1 cellular context compared by ENCODE assay signal in genomic region chr20:47711046-47711752, GRCh38.
TF ChIP-seq lines count a peak whose summit lies in the region.

No MANE protein-coding gene starts in this region.

TF ChIP-seq in HepG2, 621 proteins besides CTCF, POLR2A, EP300 and RAD21 (continued from another document and continues in another):
- TF ChIP-seq EZH2 (conservative IDR thresholded peaks at IDR 0.05; ENCODE audit: low read depth, low read length) (no peak), KAT2B (IDR thresholded peaks at IDR 0.05; ENCODE audit: borderline replicate concordance, low read depth, low read length) (no peak), PHF20 (CRISPR knock-in tag; IDR thresholded peaks at IDR 0.05) (no peak), FIP1L1 (IDR thresholded peaks at IDR 0.05; ENCODE audit: borderline replicate concordance, insufficient read depth, low read depth, low read length) (no peak), ISL2 (CRISPR knock-in tag; IDR thresholded peaks at IDR 0.05) (no peak), RARA (CRISPR knock-in tag; IDR thresholded peaks at IDR 0.05) (peak; percentile 74), ZNF549 (CRISPR knock-in tag; IDR thresholded peaks at IDR 0.05) (no peak), ZKSCAN1 (IDR thresholded peaks at IDR 0.05; ENCODE audit: low read length) (peak; percentile 74), ZMYM3 (CRISPR knock-in tag; IDR thresholded peaks at IDR 0.05) (peak; percentile 81), ATF7 (IDR thresholded peaks at IDR 0.05) (no peak), ATF7 (CRISPR knock-in tag; IDR thresholded peaks at IDR 0.05) (0 out of 2 replicates have a peak, but pooled peaks have one; percentile 67), ZNF607 (CRISPR knock-in tag; IDR thresholded peaks at IDR 0.05; ENCODE audit: borderline replicate concordance) (no peak), ZNF777 (CRISPR knock-in tag; IDR thresholded peaks at IDR 0.05) (no peak), ONECUT2 (CRISPR knock-in tag; IDR thresholded peaks at IDR 0.05) (peak; percentile 18; the same call in 1 of the 2 replicates), GZF1 (CRISPR knock-in tag; IDR thresholded peaks at IDR 0.05) (no peak), POLR2AphosphoS2 (IDR thresholded peaks at IDR 0.05; ENCODE audit: low read depth, low read length) (no peak), CEBPZ (IDR thresholded peaks at IDR 0.05; ENCODE audit: low read length) (no peak), ZBED4 (CRISPR knock-in tag; IDR thresholded peaks at IDR 0.05; ENCODE audit: borderline replicate concordance) (peak; percentile 86; the same call in 1 of the 2 replicates), ZNF543 (CRISPR knock-in tag; IDR thresholded peaks at IDR 0.05) (0 out of 2 replicates have a peak, but pooled peaks have one; percentile 63), ZNF468 (CRISPR knock-in tag; IDR thresholded peaks at IDR 0.05) (no peak), SOX13 (IDR thresholded peaks at IDR 0.05) (0 out of 2 replicates have a peak, but pooled peaks have one; percentile 40), SOX13 (CRISPR knock-in tag; conservative IDR thresholded peaks at IDR 0.05 in 1 of 2, IDR thresholded peaks at IDR 0.05 in 1 of 2) (peak in 1 of 2 experiments; percentile 88; a peak in 2 of 4 replicates), MTF1 (CRISPR knock-in tag; IDR thresholded peaks at IDR 0.05) (no peak), ZSCAN20 (CRISPR knock-in tag; IDR thresholded peaks at IDR 0.05; ENCODE audit: borderline replicate concordance) (no peak), ZFYVE20 (CRISPR knock-in tag; IDR thresholded peaks at IDR 0.05; ENCODE audit: borderline replicate concordance, low read depth) (no peak), AGO1 (IDR thresholded peaks at IDR 0.05; ENCODE audit: low read depth, low read length, poor library complexity, severe bottlenecking) (no peak), THAP8 (CRISPR knock-in tag; IDR thresholded peaks at IDR 0.05; ENCODE audit: borderline replicate concordance) (no peak), MED13 (CRISPR knock-in tag; IDR thresholded peaks at IDR 0.05) (no peak), THRA (CRISPR knock-in tag; IDR thresholded peaks at IDR 0.05; ENCODE audit: borderline replicate concordance) (peak; percentile 84; the same call in 1 of the 2 replicates), HMG20B (CRISPR knock-in tag; conservative IDR thresholded peaks at IDR 0.05) (0 out of 2 replicates have a peak, but pooled peaks have one; percentile 41), SRF (IDR thresholded peaks at IDR 0.05; ENCODE audit: low read depth, low read length) (no peak; the same call in 1 of the 2 replicates), RFX1 (IDR thresholded peaks at IDR 0.05) (no peak), TERF1 (CRISPR knock-in tag; IDR thresholded peaks at IDR 0.05) (no peak), ZNF33B (CRISPR knock-in tag; IDR thresholded peaks at IDR 0.05) (0 out of 2 replicates have a peak, but pooled peaks have one; percentile 76), ZNF670 (CRISPR knock-in tag; IDR thresholded peaks at IDR 0.05; ENCODE audit: borderline replicate concordance) (no peak), ZC3H4 (CRISPR knock-in tag; IDR thresholded peaks at IDR 0.05; ENCODE audit: borderline replicate concordance) (no peak), ZNF337 (CRISPR knock-in tag; IDR thresholded peaks at IDR 0.05; ENCODE audit: borderline replicate concordance, low read depth) (no peak; the same call in 1 of the 2 replicates)
- TF ChIP-seq, protein P1, sequence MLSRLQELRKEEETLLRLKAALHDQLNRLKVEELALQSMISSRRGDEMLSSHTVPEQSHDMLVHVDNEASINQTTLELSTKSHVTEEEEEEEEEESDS (CRISPR knock-in tag; IDR thresholded peaks at IDR 0.05; ENCODE audit: borderline replicate concordance): no peak
- TF ChIP-seq, protein P2, sequence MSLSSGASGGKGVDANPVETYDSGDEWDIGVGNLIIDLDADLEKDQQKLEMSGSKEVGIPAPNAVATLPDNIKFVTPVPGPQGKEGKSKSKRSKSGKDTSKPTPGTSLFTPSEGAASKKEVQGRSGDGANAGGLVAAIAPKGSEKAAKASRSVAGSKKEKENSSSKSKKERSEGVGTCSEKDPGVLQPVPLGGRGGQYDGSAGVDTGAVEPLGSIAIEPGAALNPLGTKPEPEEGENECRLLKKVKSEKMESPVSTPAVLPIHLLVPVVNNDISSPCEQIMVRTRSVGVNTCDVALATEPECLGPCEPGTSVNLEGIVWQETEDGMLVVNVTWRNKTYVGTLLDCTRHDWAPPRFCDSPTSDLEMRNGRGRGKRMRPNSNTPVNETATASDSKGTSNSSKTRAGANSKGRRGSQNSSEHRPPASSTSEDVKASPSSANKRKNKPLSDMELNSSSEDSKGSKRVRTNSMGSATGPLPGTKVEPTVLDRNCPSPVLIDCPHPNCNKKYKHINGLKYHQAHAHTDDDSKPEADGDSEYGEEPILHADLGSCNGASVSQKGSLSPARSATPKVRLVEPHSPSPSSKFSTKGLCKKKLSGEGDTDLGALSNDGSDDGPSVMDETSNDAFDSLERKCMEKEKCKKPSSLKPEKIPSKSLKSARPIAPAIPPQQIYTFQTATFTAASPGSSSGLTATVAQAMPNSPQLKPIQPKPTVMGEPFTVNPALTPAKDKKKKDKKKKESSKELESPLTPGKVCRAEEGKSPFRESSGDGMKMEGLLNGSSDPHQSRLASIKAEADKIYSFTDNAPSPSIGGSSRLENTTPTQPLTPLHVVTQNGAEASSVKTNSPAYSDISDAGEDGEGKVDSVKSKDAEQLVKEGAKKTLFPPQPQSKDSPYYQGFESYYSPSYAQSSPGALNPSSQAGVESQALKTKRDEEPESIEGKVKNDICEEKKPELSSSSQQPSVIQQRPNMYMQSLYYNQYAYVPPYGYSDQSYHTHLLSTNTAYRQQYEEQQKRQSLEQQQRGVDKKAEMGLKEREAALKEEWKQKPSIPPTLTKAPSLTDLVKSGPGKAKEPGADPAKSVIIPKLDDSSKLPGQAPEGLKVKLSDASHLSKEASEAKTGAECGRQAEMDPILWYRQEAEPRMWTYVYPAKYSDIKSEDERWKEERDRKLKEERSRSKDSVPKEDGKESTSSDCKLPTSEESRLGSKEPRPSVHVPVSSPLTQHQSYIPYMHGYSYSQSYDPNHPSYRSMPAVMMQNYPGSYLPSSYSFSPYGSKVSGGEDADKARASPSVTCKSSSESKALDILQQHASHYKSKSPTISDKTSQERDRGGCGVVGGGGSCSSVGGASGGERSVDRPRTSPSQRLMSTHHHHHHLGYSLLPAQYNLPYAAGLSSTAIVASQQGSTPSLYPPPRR (CRISPR knock-in tag; IDR thresholded peaks at IDR 0.05; ENCODE audit: borderline replicate concordance): peak; percentile 71; the same call in 1 of the 2 replicates
- TF ChIP-seq, protein P3, sequence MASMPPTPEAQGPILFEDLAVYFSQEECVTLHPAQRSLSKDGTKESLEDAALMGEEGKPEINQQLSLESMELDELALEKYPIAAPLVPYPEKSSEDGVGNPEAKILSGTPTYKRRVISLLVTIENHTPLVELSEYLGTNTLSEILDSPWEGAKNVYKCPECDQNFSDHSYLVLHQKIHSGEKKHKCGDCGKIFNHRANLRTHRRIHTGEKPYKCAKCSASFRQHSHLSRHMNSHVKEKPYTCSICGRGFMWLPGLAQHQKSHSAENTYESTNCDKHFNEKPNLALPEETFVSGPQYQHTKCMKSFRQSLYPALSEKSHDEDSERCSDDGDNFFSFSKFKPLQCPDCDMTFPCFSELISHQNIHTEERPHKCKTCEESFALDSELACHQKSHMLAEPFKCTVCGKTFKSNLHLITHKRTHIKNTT (CRISPR knock-in tag; IDR thresholded peaks at IDR 0.05): no peak
